Comparison of ENCODE assay signal across 17 cellular contexts in genomic region chr1:109775408-109775807, GRCh38. TPM values are rescaled to one million over a fixed set of nuclear protein-coding genes. Genes with fewer than 3 reads are reported as not detected.
DNase-seq lines count a peak whose midpoint lies in the region.
"Had no signal": no experiment of that assay in that cellular context is flagged by ENCODE, and none has a peak within 500 bp of the region (broad histone marks: within the 10 kb centered on the region; RNA-seq: fewer than 3 reads in every experiment).

No MANE protein-coding gene starts in this region.

- H3K4me1 ChIP-seq in adipocyte (ENCODE audit: control insufficient read depth, insufficient read depth, low read length) = peaks cover 7% of the 10 kb centered on the region

- H3K27me3 ChIP-seq in MG63 (no peaks in the 10 kb centered on the region), adipocyte (replicated peaks; ENCODE audit: control insufficient read depth, insufficient read depth, low read length) (no peaks in the 10 kb centered on the region)
- H3K27me3 ChIP-seq: Peyer's patch had no signal

- H3K4me3 ChIP-seq in MG63 (no peak overlapping the region), adipocyte (ENCODE audit: low read length) (no peak overlapping the region)
- H3K4me3 ChIP-seq: GM23338, Peyer's patch had no signal

- H3K36me3 ChIP-seq in MG63 (no peaks in the 10 kb centered on the region), adipocyte (ENCODE audit: control insufficient read depth, insufficient read depth, low read length, severe bottlenecking) (no peaks in the 10 kb centered on the region)
- H3K36me3 ChIP-seq: Peyer's patch had no signal

- peaks cover 10% of the 10 kb centered on the region for H3K9me3 ChIP-seq in MG63
- peaks cover 2% of the 10 kb centered on the region for H3K9me3 ChIP-seq in adipocyte (ENCODE audit: control insufficient read depth, low read length)
- H3K9me3 ChIP-seq: Peyer's patch had no signal

- DNase-seq in GM03348 (ENCODE audit: low spot score) (peak; percentile 43), MG63 (peak; percentile 45), adipocyte (ENCODE audit: low read depth) (peak; percentile 35), kidney tubule cell (ENCODE audit: low spot score) (peak; percentile 63), SHP77 treated with DMSO at 0.1 percent for 48 hours (lab: John Stamatoyannopoulos, UW) (no peak), NCI-H446 treated with DMSO at 0.1 percent for 48 hours (lab: John Stamatoyannopoulos, UW) (no peak), OCI-M1 (lab: John Stamatoyannopoulos, UW) (no peak)
- no peak for DNase-seq in activated naive CD4-positive, alpha-beta T cell treated with anti-CD3 and anti-CD28 coated beads, Interleukin-2, amount 50 U/mL, for 16 hours
- DNase-seq: COR-L47, MV-4-11, NCI-H1417, NCI-H2029, NCI-H2171, NCI-H774, SIG-M5 had no signal

- H3K9ac ChIP-seq in adipocyte (ENCODE audit: low read length) = no peak overlapping the region

RNA-seq across cellular contexts. Expression of gene EPS8L3, which starts 11.7 kb away (rescaled TPM):
- total RNA-seq in MG63 (2014; rRNA removed; shearing (Covaris generic); ENCODE audit: low replicate concordance) = not detected in 2 replicates
- total RNA-seq: GM23338 had no signal

RNA-seq across cellular contexts. Expression of gene GSTM3, which starts 34.6 kb away (rescaled TPM):
- total RNA-seq in MG63 (2014; rRNA removed; shearing (Covaris generic); ENCODE audit: low replicate concordance) = 47.2 and 80.3 TPM in 2 replicates

Comparison
In these comparisons a context has a peak if more than half of its experiments do, and no peak if none do; other contexts are left out.
1. DNase-seq: peak in GM03348 (single experiment), MG63 (single experiment), adipocyte (single experiment) and kidney tubule cell (single experiment); none in SHP77 treated with DMSO at 0.1 percent for 48 hours (single experiment), NCI-H446 treated with DMSO at 0.1 percent for 48 hours (single experiment), activated naive CD4-positive, alpha-beta T cell treated with anti-CD3 and anti-CD28 coated beads, Interleukin-2, amount 50 U/mL, for 16 hours (single experiment) and OCI-M1 (single experiment).